Comparison of ENCODE assay signal across 1 cellular context in genomic region chr4:52750819-52751348, GRCh38.
TF ChIP-seq lines count a peak whose summit lies in the region.

No MANE protein-coding gene starts in this region.

TF ChIP-seq in H1, 55 proteins besides CTCF, POLR2A, EP300 and RAD21 (continued from another document):
- no peak for TF ChIP-seq BCL11A (IDR thresholded peaks at IDR 0.05; ENCODE audit: low read depth in 2 of 2, low read length in 2 of 2)
- TF ChIP-seq EZH2 (IDR thresholded peaks at IDR 0.05; ENCODE audit: low read depth, low read length, severe bottlenecking), result peak; percentile 35
- no peak for TF ChIP-seq SUZ12 (IDR thresholded peaks at IDR 0.05; ENCODE audit: low read length)
- peak; percentile 66 for TF ChIP-seq KDM4A (IDR thresholded peaks at IDR 0.05; ENCODE audit: low read depth, low read length, severe bottlenecking)
- TF ChIP-seq EGR1 (IDR thresholded peaks at IDR 0.05; ENCODE audit: borderline replicate concordance, low read depth, low read length), result no peak
- no peak for TF ChIP-seq KDM5A (IDR thresholded peaks at IDR 0.05; ENCODE audit: low read length)
- TF ChIP-seq CBX5 (IDR thresholded peaks at IDR 0.05; ENCODE audit: low read depth, low read length), result no peak
- TF ChIP-seq TAF1 (IDR thresholded peaks at IDR 0.05; ENCODE audit: low read depth, low read length), result no peak
- TF ChIP-seq NANOG (IDR thresholded peaks at IDR 0.05; ENCODE audit: insufficient read depth, low read depth, low read length, poor library complexity, severe bottlenecking), result no peak
- peak; percentile 93 for TF ChIP-seq MAX (IDR thresholded peaks at IDR 0.05)
- no peak for TF ChIP-seq BACH1 (IDR thresholded peaks at IDR 0.05; ENCODE audit: low read length)
- TF ChIP-seq ATF2 (IDR thresholded peaks at IDR 0.05; ENCODE audit: low read length), result 0 out of 2 replicates have a peak, but pooled peaks have one; percentile 19
- peak; percentile 81; the same call in 1 of the 2 replicates for TF ChIP-seq RBBP5 (IDR thresholded peaks at IDR 0.05; ENCODE audit: borderline replicate concordance, low read depth, low read length)
TF ChIP-seq in H1: peak in this region for 8.
